10 cellular contexts compared by ENCODE assay signal in genomic region chr4:110164251-110164650, GRCh38. TPM values are rescaled to one million over a fixed set of nuclear protein-coding genes. Genes with fewer than 3 reads are reported as not detected.
A peak's percentile ranks its signal among the peaks of the same experiment; 100 is the strongest.
DNase-seq lines count a peak whose midpoint lies in the region; ATAC-seq and TF ChIP-seq lines count a peak whose summit lies in the region.
"Had no signal": no experiment of that assay in that cellular context is flagged by ENCODE, and none has a peak within 500 bp of the region (broad histone marks: within the 10 kb centered on the region; RNA-seq: fewer than 3 reads in every experiment).

No MANE protein-coding gene starts in this region.

- H3K27ac ChIP-seq in PC-9 (peak overlapping the region; percentile 98), osteoblast (ENCODE audit: low read depth, low read length) (peak overlapping the region; percentile 98)

- peak overlapping the region; percentile 32 for H3K27ac Mint-ChIP-seq in T-helper 2 cell treated with Interferon-gamma antibody and Interleukin-4, amounts not matched to agents 5 μg/mL and 100 μg/mL, for 36 hours

- H3K4me2 ChIP-seq in PC-9, result peak overlapping the region; percentile 61
- peak overlapping the region; percentile 81 for H3K4me2 ChIP-seq in osteoblast (ENCODE audit: insufficient read depth, low read length)

- H3K36me3 Mint-ChIP-seq in T-helper 2 cell treated with Interferon-gamma antibody and Interleukin-4, amounts not matched to agents 5 μg/mL and 100 μg/mL, for 36 hours (ENCODE audit: low read depth), result peaks cover 26% of the 10 kb centered on the region

- TF ChIP-seq CTCF in PC-9 (conservative IDR thresholded peaks at IDR 0.05), result no peak
- TF ChIP-seq CTCF in osteoblast (IDR thresholded peaks at IDR 0.05; ENCODE audit: extremely low read depth, low read depth, low read length), result no peak

- CTCF ChIA-PET in PC-9 (lab: Charles Lee), result no interaction called here

- no peaks in the 10 kb centered on the region for H3K9me3 Mint-ChIP-seq in T-helper 2 cell treated with Interferon-gamma antibody and Interleukin-4, amounts not matched to agents 5 μg/mL and 100 μg/mL, for 36 hours

- no peak overlapping the region for H3K4me3 Mint-ChIP-seq in T-helper 2 cell treated with Interferon-gamma antibody and Interleukin-4, amounts not matched to agents 5 μg/mL and 100 μg/mL, for 36 hours

- H3K36me3 ChIP-seq in PC-9 (ENCODE audit: low read depth), result no peaks in the 10 kb centered on the region
- no peaks in the 10 kb centered on the region for H3K36me3 ChIP-seq in osteoblast (ENCODE audit: insufficient read depth, low read length)

- H3K4me3 ChIP-seq in PC-9 (no peak overlapping the region), osteoblast (ENCODE audit: insufficient read depth, low read length) (peak overlapping the region; percentile 18)

- peaks cover 39% of the 10 kb centered on the region for H3F3A ChIP-seq in PC-9 (ENCODE audit: insufficient read depth, low read depth)

- intact Hi-C loops in PC-9 (cut with micrococcal nuclease; ENCODE audit: unreplicated experiment), result loop anchor here (2.0 kb wide), 3 partner anchors 33 to 73 kb away; no protein-coding TSS in a partner anchor

- H4K20me1 ChIP-seq in PC-9 (ENCODE audit: insufficient read depth) (no peaks in the 10 kb centered on the region), osteoblast (ENCODE audit: insufficient read depth, low read length) (no peaks in the 10 kb centered on the region)

- no peaks in the 10 kb centered on the region for H3K27me3 ChIP-seq in PC-9 (ENCODE audit: insufficient read depth, low read depth)
- H3K27me3 ChIP-seq in osteoblast (ENCODE audit: insufficient read depth, low read length), result no peaks in the 10 kb centered on the region

- no peak for DNase-seq in T-helper 2 cell treated with Interferon-gamma antibody and Interleukin-4, amounts not matched to agents 5 μg/mL and 100 μg/mL, for 36 hours (ENCODE audit: low spot score)
- DNase-seq in T-helper 2 cell (no peak), PC-9 (peak in 1 of 2 experiments; percentile 71), dedifferentiated amniotic fluid mesenchymal stem cell (ENCODE audit: extremely low spot score) (peak; percentile 19), osteoblast (ENCODE audit: insufficient read length, low spot score, missing footprints) (peak; percentile 3)
- DNase-seq: cortex of kidney, SIG-M5 had no signal

- peaks cover 32% of the 10 kb centered on the region for H3K4me1 Mint-ChIP-seq in T-helper 2 cell treated with Interferon-gamma antibody and Interleukin-4, amounts not matched to agents 5 μg/mL and 100 μg/mL, for 36 hours (ENCODE audit: low read depth)

- no peak for ATAC-seq in HG02970 (IDR thresholded peaks at IDR 0.05; ENCODE audit: low FRiP score, unreplicated experiment)
- ATAC-seq in HG03442 (IDR thresholded peaks at IDR 0.05; ENCODE audit: unreplicated experiment), result no peak
- ATAC-seq in GM21717 (IDR thresholded peaks at IDR 0.05; ENCODE audit: unreplicated experiment), result no peak

- BruUV-seq in PC-9 (replicated peaks; lab: Mats Ljungman, UMichigan), result no TSS peak

- H3K4me1 ChIP-seq in PC-9 (replicated peaks; ENCODE audit: insufficient read depth), result peaks cover 69% of the 10 kb centered on the region
- H3K4me1 ChIP-seq in osteoblast (ENCODE audit: insufficient read depth, low read length), result peaks cover 58% of the 10 kb centered on the region

- no peaks in the 10 kb centered on the region for H3K9me3 ChIP-seq in PC-9 (ENCODE audit: insufficient read depth, low read depth)
- no peaks in the 10 kb centered on the region for H3K9me3 ChIP-seq in osteoblast (ENCODE audit: low read depth, low read length)

- H3K27me3 Mint-ChIP-seq in T-helper 2 cell treated with Interferon-gamma antibody and Interleukin-4, amounts not matched to agents 5 μg/mL and 100 μg/mL, for 36 hours (ENCODE audit: low read depth), result no peaks in the 10 kb centered on the region

- peaks cover 2% of the 10 kb centered on the region; the same call in 1 of the 2 replicates for H3K79me2 ChIP-seq in PC-9 (ENCODE audit: low read depth)
- H3K79me2 ChIP-seq in osteoblast (ENCODE audit: insufficient read depth, low read length), result peaks cover 26% of the 10 kb centered on the region

- H2AFZ ChIP-seq in PC-9, result no peak overlapping the region
- H2AFZ ChIP-seq in osteoblast (ENCODE audit: low read length), result no peak overlapping the region

- POLR2A ChIA-PET in PC-9 (lab: Charles Lee; ENCODE audit: unreplicated experiment), result no interaction called here

- no peaks in the 10 kb centered on the region for H3K9me2 ChIP-seq in PC-9 (ENCODE audit: insufficient read depth)

RNA-seq across cellular contexts. Expression of gene ELOVL6, which starts 34.2 kb away (rescaled TPM):
- total RNA-seq in PC-9 (2021), result 13.2 and 25.3 TPM in 2 replicates
- total RNA-seq in osteoblast, result 12.7 and 19.7 TPM in 2 replicates

Comparison
In these comparisons a context has a peak if more than half of its experiments do, and no peak if none do; other contexts are left out.
1. DNase-seq: peak in dedifferentiated amniotic fluid mesenchymal stem cell (single experiment) and osteoblast (single experiment); none in T-helper 2 cell treated with Interferon-gamma antibody and Interleukin-4, amounts not matched to agents 5 μg/mL and 100 μg/mL, for 36 hours (single experiment) and T-helper 2 cell (0 of 5).